Comparison of ENCODE assay signal across 1 cellular context in the genomic region with DNA sequence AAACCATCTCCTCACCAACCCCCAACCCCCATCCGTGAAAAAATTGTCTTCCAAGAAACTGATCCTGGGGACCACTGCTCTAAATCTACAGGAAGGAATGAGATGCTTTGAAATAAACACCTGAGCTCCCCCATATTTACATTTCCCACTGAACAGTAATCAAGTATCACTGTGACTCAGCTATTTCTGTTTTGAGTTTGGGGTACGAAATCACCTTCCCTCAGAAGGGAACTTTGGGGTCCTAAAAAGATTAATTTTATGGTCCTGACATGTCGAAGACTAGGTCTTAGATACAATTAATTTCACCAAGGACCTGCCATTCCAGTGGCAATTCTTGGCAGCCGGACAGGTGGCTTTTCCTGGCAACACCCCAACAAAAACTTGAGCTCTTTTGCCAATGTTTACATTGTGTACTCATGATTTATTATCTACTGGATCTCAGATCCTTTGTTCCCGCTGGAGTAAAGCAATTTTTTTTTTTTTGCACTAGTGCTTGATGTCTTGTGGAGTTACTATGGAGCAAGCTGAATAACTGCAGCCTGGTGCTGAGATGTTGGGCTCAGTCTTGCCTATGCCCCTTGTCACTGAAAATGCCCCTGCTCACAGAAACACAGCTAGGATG.
TF ChIP-seq lines count a peak whose summit lies in the region.

No MANE protein-coding gene starts in this region.

TF ChIP-seq in HEK293, 187 proteins besides CTCF, POLR2A, EP300 and RAD21 (continued from another document):
- no peak for TF ChIP-seq ZNF202 (tag by site-specific recombination; IDR thresholded peaks at IDR 0.05; ENCODE audit: borderline replicate concordance)
TF ChIP-seq in HEK293: peak in this region for 53.
